ENCODE assay signal across 8 cellular contexts in genomic region chr1:37513795-37514349, GRCh38. TPM values are rescaled to one million over a fixed set of nuclear protein-coding genes. Genes with fewer than 3 reads are reported as not detected.
DNase-seq lines count a peak whose midpoint lies in the region; ATAC-seq and TF ChIP-seq lines count a peak whose summit lies in the region.

No MANE protein-coding gene starts in this region.

- no peaks in the 10 kb centered on the region for H3K9me3 Mint-ChIP-seq in activated T-cell treated with anti-CD3 and anti-CD28 coated beads, Interleukin-2, amount 50 U/mL, for 4 hours

- peaks cover 23% of the 10 kb centered on the region for H3K36me3 Mint-ChIP-seq in activated T-cell treated with anti-CD3 and anti-CD28 coated beads, Interleukin-2, amount 50 U/mL, for 4 hours (ENCODE audit: insufficient read depth)

- H3K4me1 Mint-ChIP-seq in activated T-cell treated with anti-CD3 and anti-CD28 coated beads, Interleukin-2, amount 50 U/mL, for 4 hours (ENCODE audit: low read depth) = peaks cover 44% of the 10 kb centered on the region

- H3K4me1 ChIP-seq in transverse colon = peaks cover 10 to 26% (median 13%) of the 10 kb centered on the region in 4 donors

- intact Hi-C loops in transverse colon (cut with DNase I; ENCODE audit: low total_unique reads) = loop anchor here (5.0 kb wide), 1 partner anchor 298 kb away; no protein-coding TSS in a partner anchor

- no peak for TF ChIP-seq POLR2A in transverse colon (IDR thresholded peaks at IDR 0.05)

- H3K36me3 ChIP-seq in transverse colon = peaks cover 0 to 6% (median 2%) of the 10 kb centered on the region in 4 donors

- H3K27ac ChIP-seq in transverse colon = peak overlapping the region; percentile 95 to 98 (median 98)

- 2 to 20% methylated on average over 1 to 24 of the region's 26 CpGs for WGBS in transverse colon (ENCODE audit: low coverage in 1 of 2), 2 donors

- TF ChIP-seq CTCF in fibroblast of pulmonary artery (IDR thresholded peaks at IDR 0.05; ENCODE audit: low read length, missing control alignments) = no peak
- TF ChIP-seq CTCF in transverse colon (IDR thresholded peaks at IDR 0.05) = no peak

- in situ Hi-C loops in transverse colon (cut with MboI; ENCODE audit: low pct_ligation_motif_present in 1 of 4, low pct_unique_long_range_greater_than_20kb in 1 of 4, low sequenced_read_pairs in 3 of 4) = no loop called here

- DNase-seq in ELF-1 (ENCODE audit: low read depth, low spot score) (peak; percentile 53), NCI-H748 treated with DMSO at 0.1 percent for 48 hours (lab: John Stamatoyannopoulos, UW) (peak; percentile 12), fibroblast of pulmonary artery (ENCODE audit: low read depth) (no peak), nucleus accumbens (lab: John Stamatoyannopoulos, UW) (peak in 34 of 56 donors; percentile 3 to 60 (median 28)), transverse colon (peak; percentile 33), inferior parietal cortex (ENCODE audit: extremely low spot score) (no peak)
- peak; percentile 66 for DNase-seq in activated T-cell treated with anti-CD3 and anti-CD28 coated beads, Interleukin-2, amount 50 U/mL, for 4 hours

- ATAC-seq in HG02840 (IDR thresholded peaks at IDR 0.05; ENCODE audit: low FRiP score, unreplicated experiment) = peak; percentile 19
- ATAC-seq in activated T-cell treated with anti-CD3 and anti-CD28 coated beads, Interleukin-2, amount 50 U/mL, for 4 hours = peak; percentile 38 to 41

- no peak for TF ChIP-seq EP300 in transverse colon (IDR thresholded peaks at IDR 0.05; ENCODE audit: low read depth)

- H3K4me3 ChIP-seq in fibroblast of pulmonary artery (replicated peaks; ENCODE audit: low read depth, low read length) = peak overlapping the region; percentile 79
- peak overlapping the region; percentile 73 to 96 (median 92) for H3K4me3 ChIP-seq in transverse colon

- H3K27me3 ChIP-seq in transverse colon = no peaks in the 10 kb centered on the region

- no peaks in the 10 kb centered on the region for H3K9me3 ChIP-seq in transverse colon

- peak overlapping the region; percentile 99 for H3K4me3 Mint-ChIP-seq in activated T-cell treated with anti-CD3 and anti-CD28 coated beads, Interleukin-2, amount 50 U/mL, for 4 hours

- no peaks in the 10 kb centered on the region for H3K27me3 Mint-ChIP-seq in activated T-cell treated with anti-CD3 and anti-CD28 coated beads, Interleukin-2, amount 50 U/mL, for 4 hours (ENCODE audit: low read depth)

RNA-seq across cellular contexts. Expression of gene MEAF6, which starts 0.7 kb away (rescaled TPM):
- 100 to 1,000 TPM in 1 of 3 donors, 10 to 100 TPM in 2; 87.2 to 104 (median 95.6) TPM for total RNA-seq in activated T-cell treated with anti-CD3 and anti-CD28 coated beads, Interleukin-2, amount 50 U/mL, for 4 hours
- total RNA-seq in transverse colon = 10 to 100 TPM in 3 of 4 donors, 1 to 10 TPM in 1; 8.2 to 51.9 (median 32.9) TPM

RNA-seq across cellular contexts. Expression of gene ZC3H12A, which starts 39.5 kb away (rescaled TPM):
- total RNA-seq in activated T-cell treated with anti-CD3 and anti-CD28 coated beads, Interleukin-2, amount 50 U/mL, for 4 hours = 10 to 100 TPM; 48.7 to 64.8 (median 59.8) TPM
- 10 to 100 TPM in 3 of 4 donors, 1 to 10 TPM in 1; 5.8 to 41.9 (median 28.8) TPM for total RNA-seq in transverse colon

RNA-seq across cellular contexts. Expression of gene SNIP1, which starts 40.2 kb away (rescaled TPM):
- 10 to 100 TPM; 29.3 to 35.0 (median 30.4) TPM for total RNA-seq in activated T-cell treated with anti-CD3 and anti-CD28 coated beads, Interleukin-2, amount 50 U/mL, for 4 hours
- total RNA-seq in transverse colon = 100 to 1,000 TPM in 1 of 4 donors, 10 to 100 TPM in 2, 1 to 10 TPM in 1; 9.0 to 175 (median 18.6) TPM

RNA-seq across cellular contexts. Expression of gene DNALI1, which starts 42.9 kb away (rescaled TPM):
- total RNA-seq in activated T-cell treated with anti-CD3 and anti-CD28 coated beads, Interleukin-2, amount 50 U/mL, for 4 hours = not detected
- total RNA-seq in transverse colon = 1 to 10 TPM in 3 of 4 donors, not detected in 1; 1.6 to 6.6 (median 3.7) TPM

Comparison
In these comparisons a context has a peak if more than half of its experiments do, and no peak if none do; other contexts are left out.
1. DNase-seq: peak in ELF-1 (single experiment), NCI-H748 treated with DMSO at 0.1 percent for 48 hours (single experiment), activated T-cell treated with anti-CD3 and anti-CD28 coated beads, Interleukin-2, amount 50 U/mL, for 4 hours (single experiment), nucleus accumbens (34 of 56) and transverse colon (single experiment); none in fibroblast of pulmonary artery (single experiment) and inferior parietal cortex (single experiment).